Comparison of ENCODE assay signal across 16 cellular contexts in genomic region chr22:24595228-24595627, GRCh38.
"Had no signal": no experiment of that assay in that cellular context is flagged by ENCODE, and none has a peak within 500 bp of the region (broad histone marks: within the 10 kb centered on the region; RNA-seq: fewer than 3 reads in every experiment).

No MANE protein-coding gene starts in this region.

- H3K27me3 ChIP-seq: adrenal gland, cardiac muscle cell, dorsolateral prefrontal cortex had no signal

- ATAC-seq: activated CD8-positive, alpha-beta T cell treated with anti-CD3 and anti-CD28 coated beads, Interleukin-2, amount 10 ng/mL, durations not matched to agents 7 days and 5 days; stimulated activated memory B cell treated with anti-CD40 and anti-IgM and Interleukin-4, amounts not matched to agents 10 μg/mL and 1 μg/mL and 100 μg/mL, for 72 hours; WTC11 had no signal

- H3K36me3 ChIP-seq: adrenal gland, cardiac muscle cell, neutrophil had no signal

- H3K27ac ChIP-seq: adrenal gland, neutrophil had no signal

- DNase-seq: activated CD4-positive, alpha-beta T cell treated with anti-CD3 and anti-CD28 coated beads, Interleukin-2, amount 10 ng/mL, durations not matched to agents 24 days and 14 days; activated CD8-positive, alpha-beta memory T cell treated with anti-CD3 and anti-CD28 coated beads, Interleukin-2, amount 50 U/mL, for 4 hours; activated CD8-positive, alpha-beta T cell treated with anti-CD3 and anti-CD28 coated beads, Interleukin-2, amount 10 ng/mL, durations not matched to agents 7 days and 5 days; activated effector memory CD4-positive, alpha-beta T cell treated with anti-CD3 and anti-CD28 coated beads, Interleukin-2, amount 50 U/mL, for 16 hours; activated T-cell treated with anti-CD3 and anti-CD28 coated beads, Interleukin-2, amount 50 U/mL, for 48 hours; adrenal gland; dorsolateral prefrontal cortex; left colon; stimulated activated CD4-positive, alpha-beta T cell treated with anti-CD3 and anti-CD28 coated beads, Interleukin-2, amount 100 ng/mL, for 48 hours; T-helper 2 cell; trophoblast cell had no signal

- H3K4me3 ChIP-seq: adrenal gland, cardiac muscle cell, dorsolateral prefrontal cortex, lung had no signal

- H3K9me3 ChIP-seq: adrenal gland, neutrophil had no signal
